8 cellular contexts compared by ENCODE assay signal in genomic region chr4:104930745-104931736, GRCh38.
DNase-seq lines count a peak whose midpoint lies in the region; ATAC-seq and TF ChIP-seq lines count a peak whose summit lies in the region.
"Not testable (repeated sequence)": the region's sequence is repeated elsewhere in the genome, so short reads cannot be mapped to it uniquely, and the experiment has no call there.

No MANE protein-coding gene starts in this region.

- H3K4me3 ChIP-seq in SJSA1 = not testable (repeated sequence)

- not testable (repeated sequence) for H3K27me3 ChIP-seq in SJSA1 (replicated peaks)

- H3K27ac ChIP-seq in SJSA1, epithelial cell of prostate: not testable (repeated sequence)

- TF ChIP-seq EP300 in Ishikawa (IDR thresholded peaks at IDR 0.05; ENCODE audit: borderline replicate concordance) = not testable (repeated sequence)

- not testable (repeated sequence) for H3K36me3 Mint-ChIP-seq in naive B cell; stimulated activated naive CD8-positive, alpha-beta T cell treated with anti-CD3 and anti-CD28 coated beads, Interleukin-15, Interleukin-2, amounts not matched to agents 100 ng/mL and 50 ng/mL, for 24 hours (ENCODE audit: low read depth)

- H3K4me1 ChIP-seq in SJSA1 (replicated peaks) = not testable (repeated sequence)

- ATAC-seq in GM21576 (IDR thresholded peaks at IDR 0.05; ENCODE audit: unreplicated experiment) (peak; percentile 70), naive B cell (ENCODE audit: low read depth in 2 of 2) (peak; percentile 62 to 65)

- not testable (repeated sequence) for H3K9me3 ChIP-seq in SJSA1 (replicated peaks)

- H3K27me3 Mint-ChIP-seq in naive B cell; stimulated activated naive CD8-positive, alpha-beta T cell treated with anti-CD3 and anti-CD28 coated beads, Interleukin-15, Interleukin-2, amounts not matched to agents 100 ng/mL and 50 ng/mL, for 24 hours: not testable (repeated sequence)

- peak; percentile 48 for TF ChIP-seq RAD21 in Ishikawa (IDR thresholded peaks at IDR 0.05; ENCODE audit: low read depth)

- peak overlapping the region in 5 of 8 donors; percentile 49 to 84 (median 62) for H3K4me3 Mint-ChIP-seq in naive B cell
- not testable (repeated sequence) for H3K4me3 Mint-ChIP-seq in stimulated activated naive CD8-positive, alpha-beta T cell treated with anti-CD3 and anti-CD28 coated beads, Interleukin-15, Interleukin-2, amounts not matched to agents 100 ng/mL and 50 ng/mL, for 24 hours

- peaks cover 12 to 24% (median 22%) of the 10 kb centered on the region in 3 donors for H3K4me1 Mint-ChIP-seq in naive B cell
- peaks cover 42% of the 10 kb centered on the region for H3K4me1 Mint-ChIP-seq in stimulated activated naive CD8-positive, alpha-beta T cell treated with anti-CD3 and anti-CD28 coated beads, Interleukin-15, Interleukin-2, amounts not matched to agents 100 ng/mL and 50 ng/mL, for 24 hours (ENCODE audit: low read depth)

- H3K36me3 ChIP-seq in SJSA1 = not testable (repeated sequence)

- DNase-seq in GDM1 (lab: John Stamatoyannopoulos, UW) = peak; percentile 46
- DNase-seq in SJSA1 (ENCODE audit: low read depth in 1 of 2, low spot score in 2 of 2) = peak; percentile 14 to 47
- DNase-seq in activated T-cell treated with anti-CD3 and anti-CD28 coated beads, Interleukin-2, amount 50 U/mL, for 48 hours = peak; percentile 56 to 60
- peak; percentile 10 for DNase-seq in epithelial cell of prostate (ENCODE audit: low read depth, low spot score)
- DNase-seq in naive B cell = peak; percentile 6

- peaks cover 0 to 11% (median 9%) of the 10 kb centered on the region in 7 donors for H3K9me3 Mint-ChIP-seq in naive B cell
- not testable (repeated sequence) for H3K9me3 Mint-ChIP-seq in stimulated activated naive CD8-positive, alpha-beta T cell treated with anti-CD3 and anti-CD28 coated beads, Interleukin-15, Interleukin-2, amounts not matched to agents 100 ng/mL and 50 ng/mL, for 24 hours

- H3K27ac Mint-ChIP-seq in naive B cell = peak overlapping the region in 5 of 6 donors; percentile 35 to 79 (median 77)
- H3K27ac Mint-ChIP-seq in stimulated activated naive CD8-positive, alpha-beta T cell treated with anti-CD3 and anti-CD28 coated beads, Interleukin-15, Interleukin-2, amounts not matched to agents 100 ng/mL and 50 ng/mL, for 24 hours = peak overlapping the region; percentile 56

Comparison
In these comparisons a context has a peak if more than half of its experiments do, and no peak if none do; other contexts are left out.
1. DNase-seq: peak in every context shown above with its lines; median percentile 58 in activated T-cell treated with anti-CD3 and anti-CD28 coated beads, Interleukin-2, amount 50 U/mL, for 48 hours; 46 in GDM1; 30 in SJSA1; 10 in epithelial cell of prostate; 6 in naive B cell.